17 cellular contexts compared by ENCODE assay signal in genomic region chr12:122327494-122328385, GRCh38.
DNase-seq lines count a peak whose midpoint lies in the region; ATAC-seq and TF ChIP-seq lines count a peak whose summit lies in the region.
"Had no signal": no experiment of that assay in that cellular context is flagged by ENCODE, and none has a peak within 500 bp of the region (broad histone marks: within the 10 kb centered on the region; RNA-seq: fewer than 3 reads in every experiment).

No MANE protein-coding gene starts in this region.

- H3K4me3 Mint-ChIP-seq in activated CD4-positive, alpha-beta T cell treated with anti-CD3 and anti-CD28 coated beads for 36 hours = no peak overlapping the region
- no peak overlapping the region for H3K4me3 Mint-ChIP-seq in H9
- no peak overlapping the region for H3K4me3 Mint-ChIP-seq in activated naive CD8-positive, alpha-beta T cell treated with anti-CD3 and anti-CD28 coated beads, Interleukin-2, amount 10 ng/mL, durations not matched to agents 7 days and 5 days
- peak overlapping the region in 1 of 10 donors; percentile 62 for H3K4me3 Mint-ChIP-seq in naive thymus-derived CD8-positive, alpha-beta T cell
- H3K4me3 Mint-ChIP-seq: activated B cell treated with CpG ODN at 0.5 μM for 24 hours; immature natural killer cell; neural crest cell; stimulated activated naive CD8-positive, alpha-beta T cell treated with anti-CD3 and anti-CD28 coated beads, Interleukin-15, Interleukin-2, amounts not matched to agents 100 ng/mL and 50 ng/mL, for 24 hours had no signal

- CTCF ChIA-PET in activated CD4-positive, alpha-beta T cell treated with anti-CD3 and anti-CD28 coated beads for 36 hours (lab: Charles Lee) = interaction anchor here (0.7 to 1.7 kb wide), 6 partner anchors 10 to 72 kb away, joined by 4 to 7 read pairs (median 6); no protein-coding TSS in a partner anchor
- CTCF ChIA-PET in RWPE1 (lab: Yijun Ruan, JAX) = interaction anchor here (0.6 to 1.0 kb wide), 3 partner anchors 13 to 230 kb away, joined by 3 to 4 read pairs (median 3); no protein-coding TSS in a partner anchor

- intact Hi-C loops in activated CD4-positive, alpha-beta T cell treated with anti-CD3 and anti-CD28 coated beads for 36 hours (cut with DNase I, micrococcal nuclease) = no loop called here

- H2AFZ ChIP-seq in H9 (ENCODE audit: low read length) = no peak overlapping the region
- H2AFZ ChIP-seq in GM23248 = no peak overlapping the region

- TF ChIP-seq CTCF in H9 (conservative IDR thresholded peaks at IDR 0.05) (no peak), RWPE1 (conservative IDR thresholded peaks at IDR 0.05; ENCODE audit: low read depth) (no peak)

- ATAC-seq in activated CD4-positive, alpha-beta T cell treated with anti-CD3 and anti-CD28 coated beads for 36 hours = no peak
- no peak for ATAC-seq in activated naive CD8-positive, alpha-beta T cell treated with anti-CD3 and anti-CD28 coated beads, Interleukin-2, amount 10 ng/mL, durations not matched to agents 7 days and 5 days (ENCODE audit: low read depth)
- no peak for ATAC-seq in naive thymus-derived CD8-positive, alpha-beta T cell
- ATAC-seq: A549 had no signal

- H3F3A ChIP-seq in GM23248 (ENCODE audit: insufficient read depth) = peaks cover 10% of the 10 kb centered on the region; the same call in 1 of the 2 replicates

- H3K27me3 ChIP-seq in H9 (ENCODE audit: insufficient read depth, low read length) (no peaks in the 10 kb centered on the region), GM23248 (replicated peaks; ENCODE audit: insufficient read depth) (no peaks in the 10 kb centered on the region)

- no peak overlapping the region for H3K27ac ChIP-seq in H9 (ENCODE audit: insufficient read length, low read depth, low read length)
- H3K27ac ChIP-seq in RWPE1 = no peak overlapping the region
- no peak overlapping the region for H3K27ac ChIP-seq in GM23248
- H3K27ac ChIP-seq: A549 had no signal

- no peak for DNase-seq in activated CD4-positive, alpha-beta T cell treated with anti-CD3 and anti-CD28 coated beads for 36 hours
- DNase-seq in activated CD4-positive, alpha-beta T cell treated with anti-CD3 and anti-CD28 coated beads, Interleukin-2, amount 50 U/mL, for 4 hours = no peak
- no peak for DNase-seq in H9
- DNase-seq in activated naive CD8-positive, alpha-beta T cell treated with anti-CD3 and anti-CD28 coated beads, Interleukin-2, amount 10 ng/mL, durations not matched to agents 7 days and 5 days = no peak
- no peak for DNase-seq in naive thymus-derived CD8-positive, alpha-beta T cell
- no peak for DNase-seq in RWPE1 (ENCODE audit: low spot score)
- no peak for DNase-seq in GM23248
- DNase-seq in NCI-H69 (lab: John Stamatoyannopoulos, UW) = no peak
- DNase-seq: activated B cell treated with CpG ODN at 0.5 μM for 24 hours; immature natural killer cell; KBM-7; mesenchymal stem cell; NCI-H1105 treated with DMSO at 0.1 percent for 48 hours; stimulated activated CD4-positive, alpha-beta T cell treated with anti-CD3 and anti-CD28 coated beads, Interleukin-15, amount 100 ng/mL, for 24 hours had no signal

- H3K56ac ChIP-seq in H9 (ENCODE audit: insufficient read length, low read depth, low read length) = no peak overlapping the region

- H3K79me2 ChIP-seq in H9 (ENCODE audit: insufficient read depth, low read length) (no peaks in the 10 kb centered on the region), GM23248 (ENCODE audit: insufficient read depth) (no peaks in the 10 kb centered on the region)

- no peak overlapping the region for H2AK5ac ChIP-seq in H9 (ENCODE audit: insufficient read length, low read length)

- H3K23ac ChIP-seq in H9 (ENCODE audit: insufficient read length, low read depth, low read length) = no peak overlapping the region

- whole genome bisulfite sequencing in H9 (ENCODE audit: extremely low coverage, insufficient read length, low lambda C conversion rate) = no CpG with 5 or more reads among the region's 18 CpGs
- 92 to 93% methylated on average over 18 of the region's 18 CpGs for WGBS in GM23248 (ENCODE audit: low coverage in 1 of 2, low lambda C conversion rate in 2 of 2, missing lambda C conversion rate in 2 of 2), 2 experiments

- no peaks in the 10 kb centered on the region for H3K27me3 Mint-ChIP-seq in activated CD4-positive, alpha-beta T cell treated with anti-CD3 and anti-CD28 coated beads for 36 hours
- H3K27me3 Mint-ChIP-seq in H9 (ENCODE audit: low read depth) = no peaks in the 10 kb centered on the region
- H3K27me3 Mint-ChIP-seq in activated naive CD8-positive, alpha-beta T cell treated with anti-CD3 and anti-CD28 coated beads, Interleukin-2, amount 10 ng/mL, durations not matched to agents 7 days and 5 days = no peaks in the 10 kb centered on the region
- H3K27me3 Mint-ChIP-seq in naive thymus-derived CD8-positive, alpha-beta T cell = no peaks in the 10 kb centered on the region
- H3K27me3 Mint-ChIP-seq: activated B cell treated with CpG ODN at 0.5 μM for 24 hours; stimulated activated naive CD8-positive, alpha-beta T cell treated with anti-CD3 and anti-CD28 coated beads, Interleukin-15, Interleukin-2, amounts not matched to agents 100 ng/mL and 50 ng/mL, for 24 hours had no signal

- H3K18ac ChIP-seq in H9 (ENCODE audit: insufficient read length, low read depth, low read length) = no peak overlapping the region

- peak overlapping the region; percentile 40 for H3K27ac Mint-ChIP-seq in activated CD4-positive, alpha-beta T cell treated with anti-CD3 and anti-CD28 coated beads for 36 hours
- H3K27ac Mint-ChIP-seq in H9 = peak overlapping the region in 2 of 3 experiments; percentile 47 to 73; a peak in 3 of 7 replicates
- peak overlapping the region; percentile 73 for H3K27ac Mint-ChIP-seq in activated naive CD8-positive, alpha-beta T cell treated with anti-CD3 and anti-CD28 coated beads, Interleukin-2, amount 10 ng/mL, durations not matched to agents 7 days and 5 days
- H3K27ac Mint-ChIP-seq in naive thymus-derived CD8-positive, alpha-beta T cell = peak overlapping the region; percentile 1 to 90 (median 77)
- H3K27ac Mint-ChIP-seq: activated B cell treated with CpG ODN at 0.5 μM for 24 hours; immature natural killer cell; stimulated activated naive CD8-positive, alpha-beta T cell treated with anti-CD3 and anti-CD28 coated beads, Interleukin-15, Interleukin-2, amounts not matched to agents 100 ng/mL and 50 ng/mL, for 24 hours had no signal

- H4K91ac ChIP-seq in H9 (ENCODE audit: insufficient read length, low read depth, low read length) = no peak overlapping the region

- no peak overlapping the region for H2BK12ac ChIP-seq in H9 (ENCODE audit: insufficient read length, low read depth, low read length)

- POLR2A ChIA-PET in activated CD4-positive, alpha-beta T cell treated with anti-CD3 and anti-CD28 coated beads for 36 hours (lab: Charles Lee) = interaction anchor here (0.6 kb wide), 2 partner anchors 83 to 866 kb away, joined by 3 read pairs; no protein-coding TSS in a partner anchor
- POLR2A ChIA-PET in activated naive CD8-positive, alpha-beta T cell treated with anti-CD3 and anti-CD28 coated beads, Interleukin-2, amount 10 ng/mL, durations not matched to agents 7 days and 5 days (lab: Charles Lee) = interaction anchor here (0.6 to 1.0 kb wide), 2 partner anchors 9 to 10 kb away, joined by 5 read pairs; no protein-coding TSS in a partner anchor
- POLR2A ChIA-PET in naive thymus-derived CD8-positive, alpha-beta T cell (lab: Charles Lee) = no interaction called here
- POLR2A ChIA-PET in RWPE1 (lab: Yijun Ruan, JAX; ENCODE audit: low non-redundant PET) = no interaction called here

- H3K36me3 Mint-ChIP-seq in activated CD4-positive, alpha-beta T cell treated with anti-CD3 and anti-CD28 coated beads for 36 hours (ENCODE audit: low read depth) = peaks cover 20% of the 10 kb centered on the region
- H3K36me3 Mint-ChIP-seq in H9 (ENCODE audit: insufficient read depth in 1 of 3, low read depth in 3 of 3) = peaks cover 5 to 20% (median 17%) of the 10 kb centered on the region in 3 experiments; a peak in 6 of 7 replicates
- H3K36me3 Mint-ChIP-seq in activated naive CD8-positive, alpha-beta T cell treated with anti-CD3 and anti-CD28 coated beads, Interleukin-2, amount 10 ng/mL, durations not matched to agents 7 days and 5 days = peaks cover 21% of the 10 kb centered on the region
- peaks cover 2 to 61% (median 15%) of the 10 kb centered on the region in 3 donors for H3K36me3 Mint-ChIP-seq in naive thymus-derived CD8-positive, alpha-beta T cell

- H2BK20ac ChIP-seq in H9 (ENCODE audit: low read depth, low read length, poor library complexity, severe bottlenecking) = no peak overlapping the region

- H3K4me2 ChIP-seq in H9 (ENCODE audit: insufficient read depth, insufficient read length, low read length) (no peak overlapping the region), GM23248 (ENCODE audit: unreplicated experiment) (no peak overlapping the region)
- H3K4me2 ChIP-seq: A549 had no signal

- H3K36me3 ChIP-seq in GM23248 (ENCODE audit: low read depth) = peaks cover 60% of the 10 kb centered on the region

- H3K9ac ChIP-seq in H9 (ENCODE audit: extremely low read depth, insufficient read length, low read length) (no peak overlapping the region), GM23248 (no peak overlapping the region)

- no peak overlapping the region for H3K4ac ChIP-seq in H9 (ENCODE audit: low read depth, low read length)

- peaks cover 21% of the 10 kb centered on the region for H3K4me1 Mint-ChIP-seq in activated CD4-positive, alpha-beta T cell treated with anti-CD3 and anti-CD28 coated beads for 36 hours
- H3K4me1 Mint-ChIP-seq in H9 = peaks cover 0 to 3% of the 10 kb centered on the region in 2 experiments; a peak in 2 of 4 replicates
- peaks cover 18% of the 10 kb centered on the region for H3K4me1 Mint-ChIP-seq in activated naive CD8-positive, alpha-beta T cell treated with anti-CD3 and anti-CD28 coated beads, Interleukin-2, amount 10 ng/mL, durations not matched to agents 7 days and 5 days
- H3K4me1 Mint-ChIP-seq in naive thymus-derived CD8-positive, alpha-beta T cell = peaks cover 8 to 20% (median 17%) of the 10 kb centered on the region in 4 donors
- H3K4me1 Mint-ChIP-seq: activated B cell treated with CpG ODN at 0.5 μM for 24 hours, neural crest cell had no signal

- no peaks in the 10 kb centered on the region for H3K79me1 ChIP-seq in H9 (ENCODE audit: insufficient read depth, low read depth, low read length, poor library complexity, severe bottlenecking)

- in situ Hi-C loops in GM23248 (cut with MboI) = no loop called here

- H2BK5ac ChIP-seq in H9 (ENCODE audit: insufficient read length, low read length) = no peak overlapping the region

- no peaks in the 10 kb centered on the region for H3K9me3 ChIP-seq in H9 (ENCODE audit: control insufficient read depth, low read depth, low read length)
- no peaks in the 10 kb centered on the region for H3K9me3 ChIP-seq in GM23248 (ENCODE audit: low read depth)
- H3K9me3 ChIP-seq: A549 had no signal

- no peak overlapping the region for H2BK15ac ChIP-seq in H9 (ENCODE audit: low read depth, low read length)

- no peak overlapping the region for H3T11ph ChIP-seq in H9 (ENCODE audit: low read length)

- H3K9me2 ChIP-seq in GM23248 (ENCODE audit: insufficient read depth) = no peaks in the 10 kb centered on the region

- H3K4me1 ChIP-seq in H9 (ENCODE audit: insufficient read depth, low read length) (no peaks in the 10 kb centered on the region), GM23248 (ENCODE audit: insufficient read depth) (no peaks in the 10 kb centered on the region)
- H3K4me1 ChIP-seq: A549 had no signal

- no peaks in the 10 kb centered on the region for H3K23me2 ChIP-seq in H9 (ENCODE audit: insufficient read length, low read depth, low read length, poor library complexity, severe bottlenecking)

- no peak overlapping the region for H2BK120ac ChIP-seq in H9 (ENCODE audit: low read depth, low read length, poor library complexity, severe bottlenecking)

- H3K14ac ChIP-seq in H9 (ENCODE audit: insufficient read depth, low read length) = no peak overlapping the region; the same call in 1 of the 2 replicates

- H3K4me3 ChIP-seq in GM23248 = no peak overlapping the region
- H3K4me3 ChIP-seq: A549 had no signal

- no peaks in the 10 kb centered on the region for H3K9me3 Mint-ChIP-seq in activated CD4-positive, alpha-beta T cell treated with anti-CD3 and anti-CD28 coated beads for 36 hours (ENCODE audit: low read depth)
- H3K9me3 Mint-ChIP-seq in H9 = no peaks in the 10 kb centered on the region
- H3K9me3 Mint-ChIP-seq in activated naive CD8-positive, alpha-beta T cell treated with anti-CD3 and anti-CD28 coated beads, Interleukin-2, amount 10 ng/mL, durations not matched to agents 7 days and 5 days = no peaks in the 10 kb centered on the region
- no peaks in the 10 kb centered on the region for H3K9me3 Mint-ChIP-seq in naive thymus-derived CD8-positive, alpha-beta T cell
- H3K9me3 Mint-ChIP-seq: activated B cell treated with CpG ODN at 0.5 μM for 24 hours; immature natural killer cell; neural crest cell; stimulated activated naive CD8-positive, alpha-beta T cell treated with anti-CD3 and anti-CD28 coated beads, Interleukin-15, Interleukin-2, amounts not matched to agents 100 ng/mL and 50 ng/mL, for 24 hours had no signal

- H4K8ac ChIP-seq in H9 (replicated peaks; ENCODE audit: insufficient read length, low read depth, low read length) = no peak overlapping the region

- no peaks in the 10 kb centered on the region for H4K20me1 ChIP-seq in H9 (ENCODE audit: control insufficient read depth, insufficient read depth, insufficient read length)
- no peaks in the 10 kb centered on the region for H4K20me1 ChIP-seq in GM23248 (ENCODE audit: insufficient read depth)

- H4K5ac ChIP-seq in H9 (ENCODE audit: insufficient read length, low read depth, low read length) = no peak overlapping the region

Comparison
In these comparisons a context has a peak if more than half of its experiments do, and no peak if none do; other contexts are left out.
1. POLR2A ChIA-PET loops: an anchor here in activated CD4-positive, alpha-beta T cell treated with anti-CD3 and anti-CD28 coated beads for 36 hours (0.6 kb wide) and activated naive CD8-positive, alpha-beta T cell treated with anti-CD3 and anti-CD28 coated beads, Interleukin-2, amount 10 ng/mL, durations not matched to agents 7 days and 5 days (0.6 to 1.0 kb wide); none called in naive thymus-derived CD8-positive, alpha-beta T cell and RWPE1.